In the genomic region with DNA sequence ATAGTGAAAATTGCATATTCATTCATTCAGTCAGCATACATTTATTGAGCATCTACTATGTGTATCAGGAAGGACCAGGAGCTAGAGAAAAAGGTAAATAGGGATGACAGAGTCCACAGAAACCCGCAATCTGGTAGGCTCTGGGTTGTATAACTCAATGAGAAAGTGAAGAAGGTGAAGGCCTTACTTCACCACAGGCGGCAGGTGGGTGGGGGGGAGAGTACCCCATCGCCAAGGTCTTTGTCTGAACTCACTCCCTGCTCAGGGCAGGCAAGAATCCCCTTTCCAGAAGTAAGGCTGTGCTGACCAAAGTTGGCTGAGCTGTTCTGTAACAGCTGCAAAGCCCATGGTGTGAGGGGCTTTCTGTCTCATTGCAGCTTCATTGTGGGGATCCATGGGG, we compare ENCODE assay signal across 22 cellular contexts.
"Had no signal": no experiment of that assay in that cellular context is flagged by ENCODE, and none has a peak within 500 bp of the region (broad histone marks: within the 10 kb centered on the region; RNA-seq: fewer than 3 reads in every experiment).

No MANE protein-coding gene starts in this region.

- H3K4me2 ChIP-seq: KMS-11 had no signal

- H3K36me3 ChIP-seq: Peyer's patch, SJSA1 had no signal

- DNase-seq: activated CD4-positive, alpha-beta T cell treated with anti-CD3 and anti-CD28 coated beads for 48 hours; activated CD4-positive, alpha-beta T cell treated with anti-CD3 and anti-CD28 coated beads, Interleukin-2, amount 50 U/mL, for 4 hours; activated CD4-positive, CD25-positive, alpha-beta regulatory T cell treated with anti-CD3 and anti-CD28 coated beads, Interleukin-2, amount 50 U/mL, for 72 hours; activated CD8-positive, alpha-beta memory T cell treated with anti-CD3 and anti-CD28 coated beads, Interleukin-2, amount 50 U/mL, for 48 hours; activated CD8-positive, alpha-beta T cell treated with anti-CD3 and anti-CD28 coated beads, Interleukin-2, amount 10 ng/mL, durations not matched to agents 7 days and 5 days; activated naive CD4-positive, alpha-beta T cell treated with anti-CD3 and anti-CD28 coated beads, Interleukin-2, amount 50 U/mL, for 16 hours; activated T-cell treated with anti-CD3 and anti-CD28 coated beads, Interleukin-2, amount 50 U/mL, for 1 hour; aorta; body of pancreas; NCI-H1092; NCI-H1417 treated with DMSO at 0.1 percent for 48 hours; NCI-H187; NCI-H2081; NCI-H510A treated with DMSO at 0.1 percent for 48 hours; Peyer's patch; SHP77; SW 1271 had no signal

- H3K4me1 Mint-ChIP-seq: central memory CD8-positive, alpha-beta T cell had no signal

- H3K9me3 ChIP-seq: body of pancreas, Peyer's patch had no signal

- H3K27ac ChIP-seq: body of pancreas, KMS-11, Peyer's patch, RWPE1, SJSA1 had no signal

- H3K27me3 ChIP-seq: body of pancreas, Peyer's patch, SJSA1 had no signal

- H3K4me3 ChIP-seq: body of pancreas, Peyer's patch, SJSA1 had no signal

- H3K4me1 ChIP-seq: body of pancreas, Peyer's patch had no signal

- H3K9ac ChIP-seq: KMS-11 had no signal

- H3K4me3 Mint-ChIP-seq: activated CD8-positive, alpha-beta T cell treated with anti-CD3 and anti-CD28 coated beads, Interleukin-2, amount 10 ng/mL, durations not matched to agents 7 days and 5 days; central memory CD8-positive, alpha-beta T cell had no signal

- FAIRE-seq: bronchial epithelial cell had no signal

- H3K9me3 Mint-ChIP-seq: central memory CD8-positive, alpha-beta T cell had no signal

- H3K27ac Mint-ChIP-seq: activated CD8-positive, alpha-beta T cell treated with anti-CD3 and anti-CD28 coated beads, Interleukin-2, amount 10 ng/mL, durations not matched to agents 7 days and 5 days had no signal
